In genomic region chr21:33024278-33025103, GRCh38 we compare ENCODE assay signal across 2 cellular contexts.
A peak's percentile ranks its signal among the peaks of the same experiment; 100 is the strongest.
TF ChIP-seq lines count a peak whose summit lies in the region.

No MANE protein-coding gene starts in this region.

TF ChIP-seq in HepG2, 621 proteins besides CTCF, POLR2A, EP300 and RAD21:
- no peak for TF ChIP-seq TIGD3 (CRISPR knock-in tag; IDR thresholded peaks at IDR 0.05; ENCODE audit: borderline replicate concordance)
- peak; percentile 28; the same call in 1 of the 2 replicates for TF ChIP-seq ZNF629 (CRISPR knock-in tag; conservative IDR thresholded peaks at IDR 0.05)

TF ChIP-seq in HEK293T, 16 proteins besides CTCF, POLR2A, EP300 and RAD21 (continued from another document):
- TF ChIP-seq PKNOX1 (IDR thresholded peaks at IDR 0.05) (no peak), ZNF384 (IDR thresholded peaks at IDR 0.05) (no peak)
